In the genomic region with DNA sequence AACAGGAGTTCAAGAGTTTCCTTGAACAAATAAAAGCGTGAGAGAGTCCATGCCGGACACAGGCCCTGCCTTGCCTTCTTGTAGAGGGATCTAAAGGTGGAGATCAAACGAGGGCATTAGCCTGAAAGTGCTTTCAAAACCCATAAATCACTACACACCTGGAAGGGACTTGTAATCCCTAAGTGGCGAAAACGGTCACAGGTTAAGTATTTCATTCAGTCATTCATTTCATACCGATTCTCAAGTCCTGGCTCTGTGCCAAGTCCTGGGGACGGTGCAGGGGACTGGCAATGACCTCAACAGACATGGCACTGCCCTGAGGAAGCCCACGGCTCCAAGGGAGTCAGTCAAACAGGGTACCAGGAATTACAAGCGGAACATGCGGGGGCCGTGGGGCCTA, we compare ENCODE assay signal across 11 cellular contexts. TPM values are rescaled to one million over a fixed set of nuclear protein-coding genes. Genes with fewer than 3 reads are reported as not detected.
"Had no signal": no experiment of that assay in that cellular context is flagged by ENCODE, and none has a peak within 500 bp of the region (broad histone marks: within the 10 kb centered on the region; RNA-seq: fewer than 3 reads in every experiment).

No MANE protein-coding gene starts in this region.

- H3K9me3 ChIP-seq: heart left ventricle, spleen had no signal

- H3K4me3 ChIP-seq: heart left ventricle, spleen had no signal

- H3K27ac ChIP-seq: heart left ventricle had no signal

- H3K36me3 ChIP-seq: heart left ventricle, spleen had no signal

- H3K4me1 ChIP-seq: spleen had no signal

- DNase-seq: activated CD4-positive, alpha-beta T cell treated with anti-CD3 and anti-CD28 coated beads, Interleukin-2, amount 10 ng/mL, durations not matched to agents 24 days and 14 days; activated naive CD4-positive, alpha-beta T cell treated with Interleukin-2 at 50 U/mL for 16 hours; foreskin melanocyte; islet precursor cell; spleen; stimulated activated CD4-positive, alpha-beta T cell treated with anti-CD3 and anti-CD28 coated beads, Interleukin-2, amount 100 ng/mL, for 24 hours; stimulated activated naive B cell treated with anti-CD40 and anti-IgM and Interleukin-4, amounts not matched to agents 10 μg/mL and 1 μg/mL and 100 μg/mL, for 72 hours; T-helper 1 cell; trophoblast cell had no signal

RNA-seq across cellular contexts. Expression of a gene that starts 26.6 kb away (rescaled TPM):
- total RNA-seq: subcutaneous adipose tissue had no signal
